ENCODE assay signal across 15 cellular contexts in genomic region chr15:40437754-40438687, GRCh38. TPM values are rescaled to one million over a fixed set of nuclear protein-coding genes. Genes with fewer than 3 reads are reported as not detected.
DNase-seq lines count a peak whose midpoint lies in the region; ATAC-seq and TF ChIP-seq lines count a peak whose summit lies in the region.
"Had no signal": no experiment of that assay in that cellular context is flagged by ENCODE, and none has a peak within 500 bp of the region (broad histone marks: within the 10 kb centered on the region; RNA-seq: fewer than 3 reads in every experiment).

No MANE protein-coding gene starts in this region.

- H3K36me3 Mint-ChIP-seq in GM23338 (ENCODE audit: low read depth): peaks cover 8% of the 10 kb centered on the region
- no peaks in the 10 kb centered on the region for H3K36me3 Mint-ChIP-seq in T-cell

- no peaks in the 10 kb centered on the region; the same call in 2 of the 3 replicates for H3K9me3 Mint-ChIP-seq in GM23338
- no peaks in the 10 kb centered on the region for H3K9me3 Mint-ChIP-seq in T-cell
- H3K9me3 Mint-ChIP-seq: activated CD4-positive, alpha-beta memory T cell treated with anti-CD3 and anti-CD28 coated beads, Interleukin-2, amount 10 ng/mL, durations not matched to agents 7 days and 5 days had no signal

- no TSS peak for BruUV-seq in A673 (replicated peaks; lab: Mats Ljungman, UMichigan)

- intact Hi-C loops in A673 (cut with micrococcal nuclease; ENCODE audit: unreplicated experiment): no loop called here

- peaks cover 48% of the 10 kb centered on the region for H3K27me3 Mint-ChIP-seq in GM23338 (ENCODE audit: insufficient read depth, low read depth, poor library complexity)
- peaks cover 18 to 32% of the 10 kb centered on the region in 2 donors for H3K27me3 Mint-ChIP-seq in T-cell

- peaks cover 43% of the 10 kb centered on the region for H3K4me1 ChIP-seq in GM23338 (ENCODE audit: insufficient read depth)
- H3K4me1 ChIP-seq in hepatocyte (ENCODE audit: insufficient read depth): peaks cover 49% of the 10 kb centered on the region
- peaks cover 9% of the 10 kb centered on the region for H3K4me1 ChIP-seq in osteoblast (ENCODE audit: insufficient read depth, low read length)
- H3K4me1 ChIP-seq in A673 (ENCODE audit: insufficient read depth, low read length, poor library complexity, severe bottlenecking): peaks cover 32% of the 10 kb centered on the region

- CTCF ChIA-PET in T-cell (lab: Charles Lee): no interaction called here
- CTCF ChIA-PET in A673 (lab: Charles Lee): no interaction called here

- H2AFZ ChIP-seq in GM23338: peak overlapping the region; percentile 63; the same call in 1 of the 2 replicates
- H2AFZ ChIP-seq in hepatocyte: no peak overlapping the region
- H2AFZ ChIP-seq in osteoblast (ENCODE audit: low read length): no peak overlapping the region

- H3K27ac Mint-ChIP-seq in GM23338 (peak overlapping the region; percentile 75; the same call in 1 of the 2 replicates), T-cell (no peak overlapping the region)
- H3K27ac Mint-ChIP-seq: activated CD4-positive, alpha-beta memory T cell treated with anti-CD3 and anti-CD28 coated beads, Interleukin-2, amount 10 ng/mL, durations not matched to agents 7 days and 5 days had no signal

- peak overlapping the region; percentile 100 for H3K4me2 ChIP-seq in GM23338
- peak overlapping the region; percentile 99 for H3K4me2 ChIP-seq in hepatocyte
- no peak overlapping the region for H3K4me2 ChIP-seq in osteoblast (ENCODE audit: insufficient read depth, low read length)

- H3K36me3 ChIP-seq in GM23338 (ENCODE audit: insufficient read depth): no peaks in the 10 kb centered on the region
- H3K36me3 ChIP-seq in hepatocyte (replicated peaks; ENCODE audit: insufficient read depth, low read depth): no peaks in the 10 kb centered on the region
- H3K36me3 ChIP-seq in osteoblast (ENCODE audit: insufficient read depth, low read length): no peaks in the 10 kb centered on the region
- no peaks in the 10 kb centered on the region for H3K36me3 ChIP-seq in A673 (ENCODE audit: insufficient read depth, low read length, poor library complexity, severe bottlenecking)
- H3K36me3 ChIP-seq: thoracic aorta had no signal

- H3K4me1 Mint-ChIP-seq in GM23338: peaks cover 46% of the 10 kb centered on the region
- peaks cover 39 to 50% (median 43%) of the 10 kb centered on the region in 3 donors for H3K4me1 Mint-ChIP-seq in T-cell

- peaks cover 6% of the 10 kb centered on the region for H4K20me1 ChIP-seq in GM23338 (replicated peaks; ENCODE audit: insufficient read depth)
- peaks cover 10% of the 10 kb centered on the region for H4K20me1 ChIP-seq in hepatocyte (ENCODE audit: insufficient read depth, poor library complexity, severe bottlenecking)
- peaks cover 10% of the 10 kb centered on the region for H4K20me1 ChIP-seq in osteoblast (ENCODE audit: insufficient read depth, low read length)

- H3K27me3 ChIP-seq in GM23338 (ENCODE audit: insufficient read depth): peaks cover 36% of the 10 kb centered on the region
- peaks cover 47% of the 10 kb centered on the region for H3K27me3 ChIP-seq in hepatocyte
- H3K27me3 ChIP-seq in osteoblast (ENCODE audit: insufficient read depth, low read length): peaks cover 67% of the 10 kb centered on the region
- H3K27me3 ChIP-seq in A673 (replicated peaks; ENCODE audit: insufficient read depth, low read depth, low read length, poor library complexity): no peaks in the 10 kb centered on the region

- 49% methylated on average over 17 of the region's 21 CpGs for WGBS in hepatocyte (ENCODE audit: low lambda C conversion rate, missing lambda C conversion rate)

- H3K4me3 ChIP-seq in GM23338: peak overlapping the region; percentile 82
- H3K4me3 ChIP-seq in hepatocyte: no peak overlapping the region
- H3K4me3 ChIP-seq in osteoblast (ENCODE audit: insufficient read depth, low read length): no peak overlapping the region
- no peak overlapping the region for H3K4me3 ChIP-seq in A673 (ENCODE audit: low read depth, low read length, poor library complexity, severe bottlenecking)
- H3K4me3 ChIP-seq: thoracic aorta had no signal

- POLR2A ChIA-PET in T-cell (lab: Charles Lee): no interaction called here
- POLR2A ChIA-PET in A673 (lab: Charles Lee; ENCODE audit: low non-redundant PET): no interaction called here

- 0 out of 2 replicates have a peak, but pooled peaks cover 9% of the 10 kb centered on the region for H3F3A ChIP-seq in GM23338 (replicated peaks; ENCODE audit: low read depth)

- peak overlapping the region; percentile 94 for H3K4me3 Mint-ChIP-seq in GM23338
- peak overlapping the region; percentile 25 to 67 (median 34) for H3K4me3 Mint-ChIP-seq in T-cell
- H3K4me3 Mint-ChIP-seq: activated CD4-positive, alpha-beta memory T cell treated with anti-CD3 and anti-CD28 coated beads, Interleukin-2, amount 10 ng/mL, durations not matched to agents 7 days and 5 days had no signal

- TF ChIP-seq CTCF in GM23338 (conservative IDR thresholded peaks at IDR 0.05; ENCODE audit: low read depth in 2 of 2) (no peak), hepatocyte (IDR thresholded peaks at IDR 0.05; ENCODE audit: poor library complexity) (no peak), osteoblast (IDR thresholded peaks at IDR 0.05; ENCODE audit: extremely low read depth, low read depth, low read length) (no peak), A673 (conservative IDR thresholded peaks at IDR 0.05; ENCODE audit: low read depth, low read length) (no peak)

- peak; percentile 1 for ATAC-seq in GM23338
- no peak for ATAC-seq in T-cell (replicated peaks in 1 of 4)
- no peak for ATAC-seq in HG02571 (IDR thresholded peaks at IDR 0.05; ENCODE audit: unreplicated experiment)

- H3K79me2 ChIP-seq in GM23338 (replicated peaks; ENCODE audit: insufficient read depth): peaks cover 16% of the 10 kb centered on the region
- peaks cover 15% of the 10 kb centered on the region for H3K79me2 ChIP-seq in hepatocyte
- peaks cover 10% of the 10 kb centered on the region for H3K79me2 ChIP-seq in osteoblast (ENCODE audit: insufficient read depth, low read length)

- H3K9me2 ChIP-seq in GM23338 (ENCODE audit: insufficient read depth): no peaks in the 10 kb centered on the region
- H3K9me2 ChIP-seq in hepatocyte (replicated peaks; ENCODE audit: insufficient read depth): no peaks in the 10 kb centered on the region

- no peak overlapping the region for H3K27ac ChIP-seq in GM23338 (ENCODE audit: low read depth)
- H3K27ac ChIP-seq in hepatocyte: no peak overlapping the region
- H3K27ac ChIP-seq in osteoblast (ENCODE audit: low read depth, low read length): no peak overlapping the region
- no peak overlapping the region for H3K27ac ChIP-seq in A673 (ENCODE audit: low read depth, low read length, poor library complexity, severe bottlenecking)
- H3K27ac ChIP-seq: thoracic aorta had no signal

- H3K9me3 ChIP-seq in hepatocyte (ENCODE audit: low read depth) (no peaks in the 10 kb centered on the region), osteoblast (ENCODE audit: low read depth, low read length) (no peaks in the 10 kb centered on the region), A673 (ENCODE audit: low read depth, low read length, poor library complexity, severe bottlenecking) (no peaks in the 10 kb centered on the region)
- H3K9me3 ChIP-seq: thoracic aorta had no signal

- DNase-seq in GM23338 (ENCODE audit: low spot score) (peak; percentile 46), T-cell (no peak), hepatocyte (ENCODE audit: low spot score) (no peak), osteoblast (ENCODE audit: insufficient read length, low spot score, missing footprints) (peak; percentile 89), SW480 (ENCODE audit: low spot score) (no peak), A673 (ENCODE audit: low spot score) (no peak)
- DNase-seq: activated CD4-positive, alpha-beta memory T cell treated with anti-CD3 and anti-CD28 coated beads, Interleukin-2, amount 10 ng/mL, durations not matched to agents 7 days and 5 days; activated effector memory CD4-positive, alpha-beta T cell treated with Interleukin-2 at 50 U/mL for 16 hours; aorta; C1 segment of cervical spinal cord; kidney; MV-4-11; T1000 had no signal

RNA-seq across cellular contexts. Expression of gene BAHD1, which starts 2.7 kb away (rescaled TPM):
- 32.4 and 40.1 TPM in 2 replicates for total RNA-seq in GM23338 (2014; rRNA removed; shearing (Covaris generic))
- polyA plus RNA-seq in GM23338 (2016; fragmentation: Nextera tagmentation; extraction: Ambion mirVana) (11.2 and 11.6 TPM in 2 replicates), hepatocyte (12.3 and 13.9 TPM in 2 replicates)
- total RNA-seq in T-cell (10 to 100 TPM; 31.1 to 50.9 (median 48.1) TPM), hepatocyte (10.6 and 17.2 TPM in 2 replicates), osteoblast (10.0 and 10.5 TPM in 2 replicates), A673 (2021) (32.7 and 33.5 TPM in 2 replicates)

RNA-seq across cellular contexts. Expression of gene IVD, which starts 32.4 kb away (rescaled TPM):
- 64.0 and 75.4 TPM in 2 replicates for total RNA-seq in GM23338 (2014; rRNA removed; shearing (Covaris generic))
- polyA plus RNA-seq in GM23338 (2016; fragmentation: Nextera tagmentation; extraction: Ambion mirVana): 53.5 and 54.1 TPM in 2 replicates
- total RNA-seq in T-cell: 10 to 100 TPM; 52.3 to 89.8 (median 81.4) TPM
- 27.1 and 31.5 TPM in 2 replicates for total RNA-seq in hepatocyte
- polyA plus RNA-seq in hepatocyte: 56.6 and 71.6 TPM in 2 replicates
- total RNA-seq in osteoblast: 38.6 and 46.3 TPM in 2 replicates
- 51.8 and 62.0 TPM in 2 replicates for total RNA-seq in A673 (2021)

RNA-seq across cellular contexts. Expression of gene CHST14, which starts 32.8 kb away (rescaled TPM):
- 15.6 and 17.9 TPM in 2 replicates for total RNA-seq in GM23338 (2014; rRNA removed; shearing (Covaris generic))
- 8.4 and 10.0 TPM in 2 replicates for polyA plus RNA-seq in GM23338 (2016; fragmentation: Nextera tagmentation; extraction: Ambion mirVana)
- 10 to 100 TPM in 2 of 5 donors, 1 to 10 TPM in 3; 5.8 to 13.3 (median 9.9) TPM for total RNA-seq in T-cell
- 15.2 and 16.6 TPM in 2 replicates for total RNA-seq in hepatocyte
- polyA plus RNA-seq in hepatocyte: 15.7 and 16.8 TPM in 2 replicates
- total RNA-seq in osteoblast: 13.4 and 13.6 TPM in 2 replicates
- 14.3 and 17.6 TPM in 2 replicates for total RNA-seq in A673 (2021)

RNA-seq across cellular contexts. Expression of gene KNSTRN, which starts 55.5 kb away (rescaled TPM):
- total RNA-seq in GM23338 (2014; rRNA removed; shearing (Covaris generic)): 67.9 and 76.4 TPM in 2 replicates
- 62.7 and 80.4 TPM in 2 replicates for polyA plus RNA-seq in GM23338 (2016; fragmentation: Nextera tagmentation; extraction: Ambion mirVana)
- 1 to 10 TPM; 3.8 to 8.0 (median 6.2) TPM for total RNA-seq in T-cell
- 22.9 and 24.0 TPM in 2 replicates for total RNA-seq in hepatocyte
- polyA plus RNA-seq in hepatocyte: 14.0 and 14.9 TPM in 2 replicates
- 19.9 and 28.6 TPM in 2 replicates for total RNA-seq in osteoblast
- 115 and 121 TPM in 2 replicates for total RNA-seq in A673 (2021)

Comparison
In these comparisons a context has a peak if more than half of its experiments do, and no peak if none do; other contexts are left out.
1. DNase-seq: peak in GM23338 (single experiment) and osteoblast (single experiment); none in T-cell (0 of 34), hepatocyte (single experiment), SW480 (single experiment) and A673 (single experiment).